In genomic region chr9:16154570-16155078, GRCh38 we compare ENCODE assay signal across 9 cellular contexts.
DNase-seq lines count a peak whose midpoint lies in the region; ATAC-seq and TF ChIP-seq lines count a peak whose summit lies in the region.
"Had no signal": no experiment of that assay in that cellular context is flagged by ENCODE, and none has a peak within 500 bp of the region (broad histone marks: within the 10 kb centered on the region; RNA-seq: fewer than 3 reads in every experiment).

No MANE protein-coding gene starts in this region.

- H3K4me3 Mint-ChIP-seq in neural progenitor cell: peak overlapping the region; percentile 79

- H3K9me3 ChIP-seq in neural progenitor cell (ENCODE audit: low read depth) (no peaks in the 10 kb centered on the region), A673 (ENCODE audit: low read depth, low read length, poor library complexity, severe bottlenecking) (no peaks in the 10 kb centered on the region)

- H3F3A ChIP-seq in neural progenitor cell (ENCODE audit: low read depth): no peaks in the 10 kb centered on the region

- H3K4me1 Mint-ChIP-seq in neural progenitor cell: peaks cover 58% of the 10 kb centered on the region

- H3K36me3 Mint-ChIP-seq in neural progenitor cell: no peaks in the 10 kb centered on the region

- H3K9me3 Mint-ChIP-seq in neural progenitor cell: no peaks in the 10 kb centered on the region

- peaks cover 7% of the 10 kb centered on the region for H3K27me3 Mint-ChIP-seq in neural progenitor cell (ENCODE audit: insufficient read depth, low read depth)

- DNase-seq in DMS53 treated with DMSO at 0.1 percent for 48 hours (lab: John Stamatoyannopoulos, UW; ENCODE audit: unreplicated experiment) (peak; percentile 20), NCI-H748 (lab: John Stamatoyannopoulos, UW; ENCODE audit: unreplicated experiment) (peak; percentile 89), dorsolateral prefrontal cortex (peak in 1 of 10 donors; percentile 44), neural progenitor cell (ENCODE audit: low spot score) (peak; percentile 84), GM20000 (ENCODE audit: low spot score) (no peak), A673 (ENCODE audit: low spot score) (no peak)

- TF ChIP-seq CTCF in dorsolateral prefrontal cortex (IDR thresholded peaks at IDR 0.05 in 54 of 56, conservative IDR thresholded peaks at IDR 0.05 in 2 of 56; ENCODE audit: low read depth in 1 of 56, partially characterized antibody in 56 of 56) (peak in 3 of 56 donors; percentile 12 to 20 (median 14)), neural progenitor cell (IDR thresholded peaks at IDR 0.05) (peak; percentile 60), GM20000 (IDR thresholded peaks at IDR 0.05; ENCODE audit: extremely low read depth, missing control alignments) (no peak), A673 (conservative IDR thresholded peaks at IDR 0.05; ENCODE audit: low read depth, low read length) (no peak)

- intact Hi-C loops in dorsolateral prefrontal cortex (cut with DNase I): no loop called here
- intact Hi-C loops in A673 (cut with micrococcal nuclease; ENCODE audit: unreplicated experiment): no loop called here

- H3K9ac ChIP-seq in neural progenitor cell: no peak overlapping the region

- H3K27ac Mint-ChIP-seq in neural progenitor cell: peak overlapping the region; percentile 84

- no peaks in the 10 kb centered on the region for H3K36me3 ChIP-seq in neural progenitor cell
- no peaks in the 10 kb centered on the region for H3K36me3 ChIP-seq in A673 (ENCODE audit: insufficient read depth, low read length, poor library complexity, severe bottlenecking)

- H3K79me2 ChIP-seq in neural progenitor cell (ENCODE audit: low read depth): no peaks in the 10 kb centered on the region

- no peaks in the 10 kb centered on the region for H4K20me1 ChIP-seq in neural progenitor cell (ENCODE audit: low read depth)

- CTCF ChIA-PET in A673 (lab: Charles Lee): no interaction called here

- ATAC-seq in GM21786 (IDR thresholded peaks at IDR 0.05; ENCODE audit: unreplicated experiment) (peak; percentile 55), HG02623 (IDR thresholded peaks at IDR 0.05; ENCODE audit: unreplicated experiment) (no peak)

- H3K4me1 ChIP-seq in neural progenitor cell: peaks cover 17% of the 10 kb centered on the region
- H3K4me1 ChIP-seq in A673 (ENCODE audit: insufficient read depth, low read length, poor library complexity, severe bottlenecking): no peaks in the 10 kb centered on the region

- H3K4me3 ChIP-seq in dorsolateral prefrontal cortex (peak overlapping the region in 35 of 59 donors; percentile 1 to 53 (median 38)), neural progenitor cell (peak overlapping the region; percentile 36), A673 (ENCODE audit: low read depth, low read length, poor library complexity, severe bottlenecking) (no peak overlapping the region)

- peak overlapping the region; percentile 73 for H3K4me2 ChIP-seq in neural progenitor cell

- BruUV-seq in A673 (replicated peaks; lab: Mats Ljungman, UMichigan): no TSS peak

- peak overlapping the region; percentile 8 for H2AFZ ChIP-seq in neural progenitor cell (replicated peaks)

- POLR2A ChIA-PET in A673 (lab: Charles Lee; ENCODE audit: low non-redundant PET): no interaction called here

- H3K27me3 ChIP-seq in dorsolateral prefrontal cortex: peaks cover 0 to 25% (median under 1%) of the 10 kb centered on the region in 45 donors
- peaks cover 32% of the 10 kb centered on the region for H3K27me3 ChIP-seq in neural progenitor cell
- H3K27me3 ChIP-seq in A673 (replicated peaks; ENCODE audit: insufficient read depth, low read depth, low read length, poor library complexity): no peaks in the 10 kb centered on the region

- H3K27ac ChIP-seq in dorsolateral prefrontal cortex: no peak overlapping the region
- H3K27ac ChIP-seq in neural progenitor cell: no peak overlapping the region
- no peak overlapping the region for H3K27ac ChIP-seq in A673 (ENCODE audit: low read depth, low read length, poor library complexity, severe bottlenecking)
- H3K27ac ChIP-seq: HL-60 had no signal

Comparison
In these comparisons a context has a peak if more than half of its experiments do, and no peak if none do; other contexts are left out.
1. DNase-seq: peak in DMS53 treated with DMSO at 0.1 percent for 48 hours (single experiment), NCI-H748 (single experiment) and neural progenitor cell (single experiment); none in GM20000 (single experiment) and A673 (single experiment).